ENCODE assay signal across 1 cellular context in genomic region chr2:109647636-109648035, GRCh38.
TF ChIP-seq lines count a peak whose summit lies in the region.

No MANE protein-coding gene starts in this region.

TF ChIP-seq in GM23338, 12 proteins besides CTCF, POLR2A, EP300 and RAD21 (continued from another document):
- TF ChIP-seq ETS1 (IDR thresholded peaks at IDR 0.05) = no peak
- TF ChIP-seq, protein P1, sequence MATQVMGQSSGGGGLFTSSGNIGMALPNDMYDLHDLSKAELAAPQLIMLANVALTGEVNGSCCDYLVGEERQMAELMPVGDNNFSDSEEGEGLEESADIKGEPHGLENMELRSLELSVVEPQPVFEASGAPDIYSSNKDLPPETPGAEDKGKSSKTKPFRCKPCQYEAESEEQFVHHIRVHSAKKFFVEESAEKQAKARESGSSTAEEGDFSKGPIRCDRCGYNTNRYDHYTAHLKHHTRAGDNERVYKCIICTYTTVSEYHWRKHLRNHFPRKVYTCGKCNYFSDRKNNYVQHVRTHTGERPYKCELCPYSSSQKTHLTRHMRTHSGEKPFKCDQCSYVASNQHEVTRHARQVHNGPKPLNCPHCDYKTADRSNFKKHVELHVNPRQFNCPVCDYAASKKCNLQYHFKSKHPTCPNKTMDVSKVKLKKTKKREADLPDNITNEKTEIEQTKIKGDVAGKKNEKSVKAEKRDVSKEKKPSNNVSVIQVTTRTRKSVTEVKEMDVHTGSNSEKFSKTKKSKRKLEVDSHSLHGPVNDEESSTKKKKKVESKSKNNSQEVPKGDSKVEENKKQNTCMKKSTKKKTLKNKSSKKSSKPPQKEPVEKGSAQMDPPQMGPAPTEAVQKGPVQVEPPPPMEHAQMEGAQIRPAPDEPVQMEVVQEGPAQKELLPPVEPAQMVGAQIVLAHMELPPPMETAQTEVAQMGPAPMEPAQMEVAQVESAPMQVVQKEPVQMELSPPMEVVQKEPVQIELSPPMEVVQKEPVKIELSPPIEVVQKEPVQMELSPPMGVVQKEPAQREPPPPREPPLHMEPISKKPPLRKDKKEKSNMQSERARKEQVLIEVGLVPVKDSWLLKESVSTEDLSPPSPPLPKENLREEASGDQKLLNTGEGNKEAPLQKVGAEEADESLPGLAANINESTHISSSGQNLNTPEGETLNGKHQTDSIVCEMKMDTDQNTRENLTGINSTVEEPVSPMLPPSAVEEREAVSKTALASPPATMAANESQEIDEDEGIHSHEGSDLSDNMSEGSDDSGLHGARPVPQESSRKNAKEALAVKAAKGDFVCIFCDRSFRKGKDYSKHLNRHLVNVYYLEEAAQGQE (IDR thresholded peaks at IDR 0.05; ENCODE audit: unreplicated experiment) = no peak
- no peak for TF ChIP-seq CREB1 (CRISPR knock-in tag; IDR thresholded peaks at IDR 0.05; ENCODE audit: low read depth)
- TF ChIP-seq POLR2AphosphoS5 (IDR thresholded peaks at IDR 0.05; ENCODE audit: low read depth) = no peak
TF ChIP-seq in GM23338: peak in this region for 0.
